Comparison of ENCODE assay signal across 18 cellular contexts in genomic region chr17:3810019-3810418, GRCh38.
"Had no signal": no experiment of that assay in that cellular context is flagged by ENCODE, and none has a peak within 500 bp of the region (broad histone marks: within the 10 kb centered on the region; RNA-seq: fewer than 3 reads in every experiment).

No MANE protein-coding gene starts in this region.

- H3K27me3 Mint-ChIP-seq: activated naive CD8-positive, alpha-beta T cell treated with anti-CD3 and anti-CD28 coated beads, Interleukin-2, amount 50 U/mL, for 24 hours; brain had no signal

- FAIRE-seq: islet of Langerhans had no signal

- ATAC-seq: activated naive CD8-positive, alpha-beta T cell treated with anti-CD3 and anti-CD28 coated beads, Interleukin-2, amount 50 U/mL, for 24 hours had no signal

- H3K4me3 ChIP-seq: lung, thyroid gland had no signal

- H3K4me3 Mint-ChIP-seq: activated naive CD8-positive, alpha-beta T cell treated with anti-CD3 and anti-CD28 coated beads, Interleukin-2, amount 50 U/mL, for 24 hours; brain; mesothelial cell of epicardium; nephron had no signal

- H3K9me3 ChIP-seq: thyroid gland had no signal

- H3K27ac ChIP-seq: foreskin keratinocyte, thyroid gland had no signal

- H3K27me3 ChIP-seq: foreskin keratinocyte, thyroid gland had no signal

- H3K9me3 Mint-ChIP-seq: activated naive CD8-positive, alpha-beta T cell treated with anti-CD3 and anti-CD28 coated beads, Interleukin-2, amount 50 U/mL, for 24 hours; brain; mesothelial cell of epicardium; nephron had no signal

- H3K4me1 Mint-ChIP-seq: brain, mesothelial cell of epicardium had no signal

- DNase-seq: activated naive CD8-positive, alpha-beta T cell treated with anti-CD3 and anti-CD28 coated beads, Interleukin-2, amount 50 U/mL, for 24 hours; anterior cingulate cortex; caudate nucleus; foreskin keratinocyte; glutamatergic neuron; hippocampal formation; nucleus accumbens; posterior cingulate gyrus; retina; stimulated activated naive CD4-positive, alpha-beta T cell treated with Interleukin-2 at 50 U/mL for 16 hours; T-helper 1 cell; T1000; thyroid gland had no signal

- H3K27ac Mint-ChIP-seq: activated naive CD8-positive, alpha-beta T cell treated with anti-CD3 and anti-CD28 coated beads, Interleukin-2, amount 50 U/mL, for 24 hours; mesothelial cell of epicardium; nephron had no signal
